ENCODE assay signal across 1 cellular context in the genomic region with DNA sequence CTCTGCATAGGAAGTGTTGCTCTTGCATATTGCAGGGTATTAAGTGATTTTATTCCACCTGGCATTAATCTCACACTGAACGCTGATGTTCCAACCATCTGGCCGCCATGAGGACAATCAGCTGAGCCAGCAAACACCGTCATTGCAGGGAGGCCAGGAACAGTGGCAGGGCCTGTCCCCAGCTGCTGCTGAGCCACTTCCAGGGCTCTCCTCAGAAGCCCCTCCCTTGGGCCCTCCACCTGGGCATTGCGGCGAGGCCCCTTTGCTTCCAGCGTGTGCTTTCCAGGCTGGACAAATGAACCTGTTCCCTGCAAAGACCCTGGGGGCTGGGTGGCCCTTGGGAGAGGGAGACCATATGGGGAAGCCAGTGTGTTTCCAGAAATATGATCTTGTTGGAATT.
TF ChIP-seq lines count a peak whose summit lies in the region.

No MANE protein-coding gene starts in this region.

TF ChIP-seq in HepG2, 621 proteins besides CTCF, POLR2A, EP300 and RAD21 (continued from another document):
- TF ChIP-seq, protein P1, sequence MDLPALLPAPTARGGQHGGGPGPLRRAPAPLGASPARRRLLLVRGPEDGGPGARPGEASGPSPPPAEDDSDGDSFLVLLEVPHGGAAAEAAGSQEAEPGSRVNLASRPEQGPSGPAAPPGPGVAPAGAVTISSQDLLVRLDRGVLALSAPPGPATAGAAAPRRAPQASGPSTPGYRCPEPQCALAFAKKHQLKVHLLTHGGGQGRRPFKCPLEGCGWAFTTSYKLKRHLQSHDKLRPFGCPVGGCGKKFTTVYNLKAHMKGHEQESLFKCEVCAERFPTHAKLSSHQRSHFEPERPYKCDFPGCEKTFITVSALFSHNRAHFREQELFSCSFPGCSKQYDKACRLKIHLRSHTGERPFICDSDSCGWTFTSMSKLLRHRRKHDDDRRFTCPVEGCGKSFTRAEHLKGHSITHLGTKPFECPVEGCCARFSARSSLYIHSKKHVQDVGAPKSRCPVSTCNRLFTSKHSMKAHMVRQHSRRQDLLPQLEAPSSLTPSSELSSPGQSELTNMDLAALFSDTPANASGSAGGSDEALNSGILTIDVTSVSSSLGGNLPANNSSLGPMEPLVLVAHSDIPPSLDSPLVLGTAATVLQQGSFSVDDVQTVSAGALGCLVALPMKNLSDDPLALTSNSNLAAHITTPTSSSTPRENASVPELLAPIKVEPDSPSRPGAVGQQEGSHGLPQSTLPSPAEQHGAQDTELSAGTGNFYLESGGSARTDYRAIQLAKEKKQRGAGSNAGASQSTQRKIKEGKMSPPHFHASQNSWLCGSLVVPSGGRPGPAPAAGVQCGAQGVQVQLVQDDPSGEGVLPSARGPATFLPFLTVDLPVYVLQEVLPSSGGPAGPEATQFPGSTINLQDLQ (CRISPR knock-in tag; IDR thresholded peaks at IDR 0.05), result no peak
- TF ChIP-seq, protein P2, sequence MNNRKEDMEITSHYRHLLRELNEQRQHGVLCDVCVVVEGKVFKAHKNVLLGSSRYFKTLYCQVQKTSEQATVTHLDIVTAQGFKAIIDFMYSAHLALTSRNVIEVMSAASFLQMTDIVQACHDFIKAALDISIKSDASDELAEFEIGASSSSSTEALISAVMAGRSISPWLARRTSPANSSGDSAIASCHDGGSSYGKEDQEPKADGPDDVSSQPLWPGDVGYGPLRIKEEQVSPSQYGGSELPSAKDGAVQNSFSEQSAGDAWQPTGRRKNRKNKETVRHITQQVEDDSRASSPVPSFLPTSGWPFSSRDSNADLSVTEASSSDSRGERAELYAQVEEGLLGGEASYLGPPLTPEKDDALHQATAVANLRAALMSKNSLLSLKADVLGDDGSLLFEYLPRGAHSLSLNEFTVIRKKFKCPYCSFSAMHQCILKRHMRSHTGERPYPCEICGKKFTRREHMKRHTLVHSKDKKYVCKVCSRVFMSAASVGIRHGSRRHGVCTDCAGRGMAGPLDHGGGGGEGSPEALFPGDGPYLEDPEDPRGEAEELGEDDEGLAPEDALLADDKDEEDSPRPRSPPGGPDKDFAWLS (CRISPR knock-in tag; IDR thresholded peaks at IDR 0.05; ENCODE audit: borderline replicate concordance), result no peak
- no peak for TF ChIP-seq ZNF720 (CRISPR knock-in tag; IDR thresholded peaks at IDR 0.05)
- TF ChIP-seq, protein P3, sequence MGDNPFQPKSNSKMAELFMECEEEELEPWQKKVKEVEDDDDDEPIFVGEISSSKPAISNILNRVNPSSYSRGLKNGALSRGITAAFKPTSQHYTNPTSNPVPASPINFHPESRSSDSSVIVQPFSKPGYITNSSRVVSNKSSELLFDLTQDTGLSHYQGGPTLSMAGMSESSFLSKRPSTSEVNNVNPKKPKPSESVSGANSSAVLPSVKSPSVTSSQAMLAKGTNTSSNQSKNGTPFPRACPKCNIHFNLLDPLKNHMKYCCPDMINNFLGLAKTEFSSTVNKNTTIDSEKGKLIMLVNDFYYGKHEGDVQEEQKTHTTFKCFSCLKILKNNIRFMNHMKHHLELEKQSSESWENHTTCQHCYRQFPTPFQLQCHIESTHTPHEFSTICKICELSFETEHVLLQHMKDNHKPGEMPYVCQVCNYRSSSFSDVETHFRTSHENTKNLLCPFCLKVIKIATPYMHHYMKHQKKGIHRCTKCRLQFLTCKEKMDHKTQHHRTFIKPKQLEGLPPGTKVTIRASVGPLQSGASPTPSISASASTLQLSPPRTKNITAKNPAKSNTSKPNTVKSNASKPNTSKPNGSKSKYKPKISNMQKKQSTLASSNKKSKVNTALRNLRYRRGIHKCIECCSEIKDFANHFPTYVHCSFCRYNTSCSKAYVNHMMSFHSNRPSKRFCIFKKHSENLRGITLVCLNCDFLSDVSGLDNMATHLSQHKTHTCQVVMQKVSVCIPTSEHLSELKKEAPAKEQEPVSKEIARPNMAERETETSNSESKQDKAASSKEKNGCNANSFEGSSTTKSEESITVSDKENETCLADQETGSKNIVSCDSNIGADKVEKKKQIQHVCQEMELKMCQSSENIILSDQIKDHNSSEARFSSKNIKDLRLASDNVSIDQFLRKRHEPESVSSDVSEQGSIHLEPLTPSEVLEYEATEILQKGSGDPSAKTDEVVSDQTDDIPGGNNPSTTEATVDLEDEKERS (CRISPR knock-in tag; IDR thresholded peaks at IDR 0.05), result no peak
- no peak for TF ChIP-seq ZNF17 (CRISPR knock-in tag; IDR thresholded peaks at IDR 0.05)
- TF ChIP-seq ZNF317 (CRISPR knock-in tag; IDR thresholded peaks at IDR 0.05), result no peak
- no peak for TF ChIP-seq MTA3 (CRISPR knock-in tag; IDR thresholded peaks at IDR 0.05)
- TF ChIP-seq ZKSCAN1 (IDR thresholded peaks at IDR 0.05; ENCODE audit: low read length), result no peak
- TF ChIP-seq ZNF7 (CRISPR knock-in tag; IDR thresholded peaks at IDR 0.05), result no peak
- TF ChIP-seq, protein P4, sequence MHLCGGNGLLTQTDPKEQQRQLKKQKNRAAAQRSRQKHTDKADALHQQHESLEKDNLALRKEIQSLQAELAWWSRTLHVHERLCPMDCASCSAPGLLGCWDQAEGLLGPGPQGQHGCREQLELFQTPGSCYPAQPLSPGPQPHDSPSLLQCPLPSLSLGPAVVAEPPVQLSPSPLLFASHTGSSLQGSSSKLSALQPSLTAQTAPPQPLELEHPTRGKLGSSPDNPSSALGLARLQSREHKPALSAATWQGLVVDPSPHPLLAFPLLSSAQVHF (CRISPR knock-in tag; IDR thresholded peaks at IDR 0.05), result no peak
